ENCODE assay signal across 6 cellular contexts in genomic region chr5:176389769-176390123, GRCh38. TPM values are rescaled to one million over a fixed set of nuclear protein-coding genes. Genes with fewer than 3 reads are reported as not detected.
A peak's percentile ranks its signal among the peaks of the same experiment; 100 is the strongest.
DNase-seq lines count a peak whose midpoint lies in the region; TF ChIP-seq lines count a peak whose summit lies in the region.
"Not testable (repeated sequence)": the region's sequence is repeated elsewhere in the genome, so short reads cannot be mapped to it uniquely, and the experiment has no call there.

No MANE protein-coding gene starts in this region.

- H3K9me3 Mint-ChIP-seq in activated T-cell treated with anti-CD3 and anti-CD28 coated beads, Interleukin-2, amount 50 U/mL, for 24 hours, result not testable (repeated sequence)

- H3K36me3 Mint-ChIP-seq in activated T-cell treated with anti-CD3 and anti-CD28 coated beads, Interleukin-2, amount 50 U/mL, for 24 hours (ENCODE audit: low read depth), result peaks cover 89% of the 10 kb centered on the region

- not testable (repeated sequence) for H3K27me3 Mint-ChIP-seq in activated T-cell treated with anti-CD3 and anti-CD28 coated beads, Interleukin-2, amount 50 U/mL, for 24 hours

- peaks cover 34% of the 10 kb centered on the region for H3K4me1 Mint-ChIP-seq in activated T-cell treated with anti-CD3 and anti-CD28 coated beads, Interleukin-2, amount 50 U/mL, for 24 hours (ENCODE audit: low read depth)

- H3K36me3 ChIP-seq in ACC112 (ENCODE audit: insufficient read depth, low read length), result not testable (repeated sequence)
- H3K36me3 ChIP-seq in effector memory CD4-positive, alpha-beta T cell (ENCODE audit: control insufficient read depth, insufficient read depth, low read length), result peaks cover 19% of the 10 kb centered on the region
- H3K36me3 ChIP-seq in liver (ENCODE audit: control insufficient read depth in 4 of 4, insufficient read depth in 3 of 4, low read depth in 1 of 4, low read length in 3 of 4) (peaks cover 3 to 20% (median 10%) of the 10 kb centered on the region in 4 donors), sigmoid colon (peaks cover 5 to 59% (median 34%) of the 10 kb centered on the region in 4 donors)

- DNase-seq in Jurkat, Clone E6-1 (ENCODE audit: low read depth, low spot score); activated T-cell treated with anti-CD3 and anti-CD28 coated beads, Interleukin-2, amount 50 U/mL, for 24 hours; effector memory CD4-positive, alpha-beta T cell; sigmoid colon: not testable (repeated sequence)

- peaks cover 35% of the 10 kb centered on the region for H3K79me2 ChIP-seq in ACC112 (ENCODE audit: control insufficient read depth, insufficient read depth, low read length, unreplicated experiment)

- 68% methylated on average over 13 of the region's 13 CpGs for WGBS in liver
- WGBS in sigmoid colon, 2 donors, result 78 to 81% methylated on average over 13 of the region's 13 CpGs

- not testable (repeated sequence) for H3K9me3 ChIP-seq in effector memory CD4-positive, alpha-beta T cell (ENCODE audit: control insufficient read depth, low read length); liver (ENCODE audit: control insufficient read depth in 4 of 4, low read length in 3 of 4); sigmoid colon

- H3K4me3 ChIP-seq in ACC112 (ENCODE audit: low read depth, low read length) (peak overlapping the region; percentile 84), liver (ENCODE audit: low read depth in 1 of 3, low read length in 3 of 3) (peak overlapping the region; percentile 73 to 88 (median 86)), sigmoid colon (peak overlapping the region; percentile 57 to 65 (median 61))
- peak overlapping the region; percentile 82 for H3K4me3 ChIP-seq in Jurkat, Clone E6-1 (ENCODE audit: low read length)
- peak overlapping the region; percentile 93 for H3K4me3 ChIP-seq in effector memory CD4-positive, alpha-beta T cell (ENCODE audit: insufficient read depth, low read depth, low read length, poor library complexity, severe bottlenecking)

- peak overlapping the region; percentile 100 for H3K27ac Mint-ChIP-seq in activated T-cell treated with anti-CD3 and anti-CD28 coated beads, Interleukin-2, amount 50 U/mL, for 24 hours

- H3K4me1 ChIP-seq in ACC112 (ENCODE audit: control insufficient read depth, insufficient read depth, low read length, unreplicated experiment) (peaks cover 15% of the 10 kb centered on the region), liver (ENCODE audit: control insufficient read depth in 4 of 4, insufficient read depth in 4 of 4, low read length in 3 of 4) (peaks cover 5 to 26% (median 16%) of the 10 kb centered on the region in 4 donors), sigmoid colon (peaks cover 0 to 30% (median 25%) of the 10 kb centered on the region in 4 donors)
- H3K4me1 ChIP-seq in effector memory CD4-positive, alpha-beta T cell (ENCODE audit: control insufficient read depth, insufficient read depth, low read length, poor library complexity, severe bottlenecking), result peaks cover 10% of the 10 kb centered on the region

- intact Hi-C loops in sigmoid colon (cut with DNase I), result loop anchor here (2.0 to 10.0 kb wide), 3 partner anchors 27 to 255 kb away; partner anchors contain the start of genes CLTB, RNF44 and TSPAN17

- TF ChIP-seq RAD21 in liver (IDR thresholded peaks at IDR 0.05), result not testable (repeated sequence)

- H3K4me3 Mint-ChIP-seq in activated T-cell treated with anti-CD3 and anti-CD28 coated beads, Interleukin-2, amount 50 U/mL, for 24 hours, result peak overlapping the region; percentile 98

- H3K27ac ChIP-seq in ACC112 (ENCODE audit: low read depth, low read length), result peak overlapping the region; percentile 64
- peak overlapping the region; percentile 97 for H3K27ac ChIP-seq in effector memory CD4-positive, alpha-beta T cell (ENCODE audit: insufficient read depth, low read length, poor library complexity, severe bottlenecking)
- peak overlapping the region; percentile 90 to 94 for H3K27ac ChIP-seq in liver (ENCODE audit: low read depth in 1 of 2, low read length in 2 of 2)
- peak overlapping the region; percentile 88 to 94 (median 93) for H3K27ac ChIP-seq in sigmoid colon

- TF ChIP-seq CTCF in liver (IDR thresholded peaks at IDR 0.05; ENCODE audit: low read depth, low read length, missing input control); sigmoid colon (IDR thresholded peaks at IDR 0.05): not testable (repeated sequence)

- not testable (repeated sequence) for TF ChIP-seq POLR2A in sigmoid colon (IDR thresholded peaks at IDR 0.05)

- H3K9ac ChIP-seq in liver (ENCODE audit: low read depth in 1 of 2, low read length in 2 of 2), result peak overlapping the region; percentile 84 to 89

- not testable (repeated sequence) for H2AFZ ChIP-seq in ACC112 (ENCODE audit: low read length, unreplicated experiment)

- TF ChIP-seq EP300 in sigmoid colon (IDR thresholded peaks at IDR 0.05), result not testable (repeated sequence)

- not testable (repeated sequence) for H3K27me3 ChIP-seq in ACC112 (ENCODE audit: insufficient read depth, low read length); effector memory CD4-positive, alpha-beta T cell (replicated peaks; ENCODE audit: control insufficient read depth, insufficient read depth, low read length, poor library complexity, severe bottlenecking); liver (ENCODE audit: control insufficient read depth in 4 of 4, insufficient read depth in 4 of 4, low read length in 3 of 4); sigmoid colon

TF ChIP-seq in liver, 16 proteins besides CTCF, POLR2A, EP300 and RAD21:
- peak in 1 of 2 donors; percentile 60 for TF ChIP-seq HNF4A (conservative IDR thresholded peaks at IDR 0.05)

RNA-seq across cellular contexts. Expression of gene HIGD2A, which starts 1.2 kb away (rescaled TPM):
- 97.7 TPM for polyA plus RNA-seq in Jurkat, Clone E6-1 (2012; ENCODE audit: insufficient read depth, insufficient read length)
- total RNA-seq in liver (10 to 100 TPM; 18.4 to 42.6 TPM), sigmoid colon (100 to 1,000 TPM; 201 to 249 (median 235) TPM)
- polyA plus RNA-seq in liver (100 to 1,000 TPM in 1 of 2 donors, 10 to 100 TPM in 1; 93.0 to 127 TPM), sigmoid colon (100 to 1,000 TPM; 207 to 457 (median 354) TPM)

RNA-seq across cellular contexts. Expression of gene NOP16, which starts 1.3 kb away (rescaled TPM):
- 104 TPM for polyA plus RNA-seq in Jurkat, Clone E6-1 (2012; ENCODE audit: insufficient read depth, insufficient read length)
- 10 to 100 TPM in 1 of 2 donors, 1 to 10 TPM in 1; 6.1 to 11.1 TPM for total RNA-seq in liver
- 10 to 100 TPM; 23.3 to 41.2 TPM for polyA plus RNA-seq in liver
- total RNA-seq in sigmoid colon, result 10 to 100 TPM in 1 of 4 donors, 1 to 10 TPM in 3; 4.4 to 17.8 (median 9.6) TPM
- 10 to 100 TPM; 21.3 to 50.7 (median 22.2) TPM for polyA plus RNA-seq in sigmoid colon

RNA-seq across cellular contexts. Expression of gene ARL10, which starts 24.5 kb away (rescaled TPM):
- polyA plus RNA-seq in Jurkat, Clone E6-1 (2012; ENCODE audit: insufficient read depth, insufficient read length), result not detected
- total RNA-seq in liver, result 1 to 10 TPM; 2.1 to 2.2 TPM
- under 1 TPM; 0.35 to 0.93 TPM for polyA plus RNA-seq in liver
- 10 to 100 TPM in 2 of 4 donors, 1 to 10 TPM in 2; 5.6 to 16.9 (median 10.5) TPM for total RNA-seq in sigmoid colon
- 1 to 10 TPM in 1 of 3 donors, under 1 TPM in 2; 0.23 to 1.8 (median 0.60) TPM for polyA plus RNA-seq in sigmoid colon

RNA-seq across cellular contexts. Expression of gene CLTB, which starts 26.6 kb away (rescaled TPM):
- 59.1 TPM for polyA plus RNA-seq in Jurkat, Clone E6-1 (2012; ENCODE audit: insufficient read depth, insufficient read length)
- 10 to 100 TPM; 14.2 to 30.9 TPM for total RNA-seq in liver
- polyA plus RNA-seq in liver, result 10 to 100 TPM; 46.2 to 49.4 TPM
- 100 to 1,000 TPM; 129 to 163 (median 156) TPM for total RNA-seq in sigmoid colon
- 100 to 1,000 TPM; 274 to 403 (median 280) TPM for polyA plus RNA-seq in sigmoid colon

RNA-seq across cellular contexts. Expression of gene KIAA1191, which starts 28.2 kb away (rescaled TPM):
- 54.7 TPM for polyA plus RNA-seq in Jurkat, Clone E6-1 (2012; ENCODE audit: insufficient read depth, insufficient read length)
- 10 to 100 TPM; 31.1 to 31.8 TPM for total RNA-seq in liver
- polyA plus RNA-seq in liver, result 10 to 100 TPM; 25.7 to 37.2 TPM
- total RNA-seq in sigmoid colon, result 100 to 1,000 TPM in 3 of 4 donors, 10 to 100 TPM in 1; 88.8 to 117 (median 108) TPM
- polyA plus RNA-seq in sigmoid colon, result 100 to 1,000 TPM in 1 of 3 donors, 10 to 100 TPM in 2; 41.0 to 112 (median 62.5) TPM

Comparison
In these comparisons a context has a peak if more than half of its experiments do, and no peak if none do; other contexts are left out.
1. RNA of gene HIGD2A, which starts 1.2 kb away (total RNA-seq): 201 to 249 TPM in sigmoid colon; 18.4 to 42.6 TPM in liver; every median in the first group is over 4 times any median in the second.
2. Peak in every context shown above with its lines, with median percentiles within 50 percentile points of each other: H3K27ac ChIP-seq and H3K4me3 ChIP-seq.